Comparison of ENCODE assay signal across 1 cellular context in genomic region chr4:6660430-6660829, GRCh38.
TF ChIP-seq lines count a peak whose summit lies in the region.

No MANE protein-coding gene starts in this region.

TF ChIP-seq in HCT116, 20 proteins besides CTCF, POLR2A, EP300 and RAD21 (continued from another document):
- TF ChIP-seq REST (IDR thresholded peaks at IDR 0.05; ENCODE audit: low read depth) (no peak), FOSL1 (IDR thresholded peaks at IDR 0.05; ENCODE audit: low read depth) (no peak)
